Comparison of ENCODE assay signal across 1 cellular context in the genomic region with DNA sequence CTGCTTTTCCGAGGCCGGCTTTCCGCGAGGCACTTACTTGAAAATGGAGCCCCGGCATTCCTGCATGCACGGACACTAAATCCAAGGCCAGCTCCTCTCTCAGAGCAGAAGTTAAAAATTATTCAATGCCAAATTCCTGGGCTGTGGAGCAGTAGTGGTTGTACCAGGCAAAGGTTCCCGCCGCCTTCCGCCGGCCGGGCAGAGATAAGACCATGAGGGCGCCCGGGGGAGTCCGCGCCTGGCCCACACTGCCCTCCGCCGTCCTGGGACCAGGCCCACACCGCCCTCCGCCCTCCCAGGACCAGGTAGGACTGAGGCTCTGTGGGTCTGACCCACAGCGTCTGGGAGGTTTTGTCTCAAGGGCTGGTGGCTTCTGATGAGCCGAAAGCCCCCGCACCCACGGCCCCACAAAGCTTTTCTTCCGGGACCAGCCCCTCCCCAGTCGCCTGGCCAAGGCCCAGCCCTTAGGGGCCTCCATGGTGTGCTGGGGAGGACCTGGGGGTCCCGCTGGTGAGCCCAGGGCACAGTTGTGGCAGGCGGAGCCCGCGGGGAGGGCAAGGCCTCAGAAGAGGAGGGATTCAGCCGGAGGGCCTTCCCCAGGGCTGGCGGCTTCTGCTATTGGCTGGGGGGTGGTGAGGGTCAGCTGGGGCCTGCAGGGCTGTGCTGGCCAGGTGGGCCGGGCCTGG.
TF ChIP-seq lines count a peak whose summit lies in the region.

No MANE protein-coding gene starts in this region.

TF ChIP-seq in HepG2, 621 proteins besides CTCF, POLR2A, EP300 and RAD21 (continued from another document and continues in another):
- TF ChIP-seq, protein P1, sequence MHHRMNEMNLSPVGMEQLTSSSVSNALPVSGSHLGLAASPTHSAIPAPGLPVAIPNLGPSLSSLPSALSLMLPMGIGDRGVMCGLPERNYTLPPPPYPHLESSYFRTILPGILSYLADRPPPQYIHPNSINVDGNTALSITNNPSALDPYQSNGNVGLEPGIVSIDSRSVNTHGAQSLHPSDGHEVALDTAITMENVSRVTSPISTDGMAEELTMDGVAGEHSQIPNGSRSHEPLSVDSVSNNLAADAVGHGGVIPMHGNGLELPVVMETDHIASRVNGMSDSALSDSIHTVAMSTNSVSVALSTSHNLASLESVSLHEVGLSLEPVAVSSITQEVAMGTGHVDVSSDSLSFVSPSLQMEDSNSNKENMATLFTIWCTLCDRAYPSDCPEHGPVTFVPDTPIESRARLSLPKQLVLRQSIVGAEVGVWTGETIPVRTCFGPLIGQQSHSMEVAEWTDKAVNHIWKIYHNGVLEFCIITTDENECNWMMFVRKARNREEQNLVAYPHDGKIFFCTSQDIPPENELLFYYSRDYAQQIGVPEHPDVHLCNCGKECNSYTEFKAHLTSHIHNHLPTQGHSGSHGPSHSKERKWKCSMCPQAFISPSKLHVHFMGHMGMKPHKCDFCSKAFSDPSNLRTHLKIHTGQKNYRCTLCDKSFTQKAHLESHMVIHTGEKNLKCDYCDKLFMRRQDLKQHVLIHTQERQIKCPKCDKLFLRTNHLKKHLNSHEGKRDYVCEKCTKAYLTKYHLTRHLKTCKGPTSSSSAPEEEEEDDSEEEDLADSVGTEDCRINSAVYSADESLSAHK (CRISPR knock-in tag; IDR thresholded peaks at IDR 0.05; ENCODE audit: borderline replicate concordance), result no peak
- TF ChIP-seq ZBTB21 (CRISPR knock-in tag; IDR thresholded peaks at IDR 0.05), result no peak
- TF ChIP-seq ZNF589 (CRISPR knock-in tag; conservative IDR thresholded peaks at IDR 0.05), result peak; percentile 53; the same call in 1 of the 2 replicates
- TF ChIP-seq DPF2 (CRISPR knock-in tag; IDR thresholded peaks at IDR 0.05; ENCODE audit: borderline replicate concordance, low read depth), result no peak
- TF ChIP-seq AGO1 (IDR thresholded peaks at IDR 0.05; ENCODE audit: low read depth, low read length, poor library complexity, severe bottlenecking), result peak; percentile 34
- TF ChIP-seq, protein P2, sequence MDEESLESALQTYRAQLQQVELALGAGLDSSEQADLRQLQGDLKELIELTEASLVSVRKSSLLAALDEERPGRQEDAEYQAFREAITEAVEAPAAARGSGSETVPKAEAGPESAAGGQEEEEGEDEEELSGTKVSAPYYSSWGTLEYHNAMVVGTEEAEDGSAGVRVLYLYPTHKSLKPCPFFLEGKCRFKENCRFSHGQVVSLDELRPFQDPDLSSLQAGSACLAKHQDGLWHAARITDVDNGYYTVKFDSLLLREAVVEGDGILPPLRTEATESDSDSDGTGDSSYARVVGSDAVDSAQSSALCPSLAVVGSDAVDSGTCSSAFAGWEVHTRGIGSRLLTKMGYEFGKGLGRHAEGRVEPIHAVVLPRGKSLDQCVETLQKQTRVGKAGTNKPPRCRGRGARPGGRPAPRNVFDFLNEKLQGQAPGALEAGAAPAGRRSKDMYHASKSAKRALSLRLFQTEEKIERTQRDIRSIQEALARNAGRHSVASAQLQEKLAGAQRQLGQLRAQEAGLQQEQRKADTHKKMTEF (CRISPR knock-in tag; IDR thresholded peaks at IDR 0.05), result peak; percentile 47; the same call in 1 of the 2 replicates
- TF ChIP-seq, protein P3, sequence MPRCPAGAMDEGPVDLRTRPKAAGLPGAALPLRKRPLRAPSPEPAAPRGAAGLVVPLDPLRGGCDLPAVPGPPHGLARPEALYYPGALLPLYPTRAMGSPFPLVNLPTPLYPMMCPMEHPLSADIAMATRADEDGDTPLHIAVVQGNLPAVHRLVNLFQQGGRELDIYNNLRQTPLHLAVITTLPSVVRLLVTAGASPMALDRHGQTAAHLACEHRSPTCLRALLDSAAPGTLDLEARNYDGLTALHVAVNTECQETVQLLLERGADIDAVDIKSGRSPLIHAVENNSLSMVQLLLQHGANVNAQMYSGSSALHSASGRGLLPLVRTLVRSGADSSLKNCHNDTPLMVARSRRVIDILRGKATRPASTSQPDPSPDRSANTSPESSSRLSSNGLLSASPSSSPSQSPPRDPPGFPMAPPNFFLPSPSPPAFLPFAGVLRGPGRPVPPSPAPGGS (CRISPR knock-in tag; IDR thresholded peaks at IDR 0.05), result no peak
- TF ChIP-seq ZNF263 (CRISPR knock-in tag; IDR thresholded peaks at IDR 0.05), result peak; percentile 56; the same call in 1 of the 2 replicates
- no peak for TF ChIP-seq TEAD2 (CRISPR knock-in tag; IDR thresholded peaks at IDR 0.05)
- no peak for TF ChIP-seq FOXK2 (IDR thresholded peaks at IDR 0.05)
- 0 out of 2 replicates have a peak, but pooled peaks have one; percentile 36 for TF ChIP-seq ATF7-NPFF (CRISPR knock-in tag; IDR thresholded peaks at IDR 0.05; ENCODE audit: low read depth)
- TF ChIP-seq, protein P4, sequence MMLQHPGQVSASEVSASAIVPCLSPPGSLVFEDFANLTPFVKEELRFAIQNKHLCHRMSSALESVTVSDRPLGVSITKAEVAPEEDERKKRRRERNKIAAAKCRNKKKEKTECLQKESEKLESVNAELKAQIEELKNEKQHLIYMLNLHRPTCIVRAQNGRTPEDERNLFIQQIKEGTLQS (CRISPR knock-in tag; IDR thresholded peaks at IDR 0.05), result no peak
- TF ChIP-seq ZNF20 (CRISPR knock-in tag; IDR thresholded peaks at IDR 0.05), result no peak
- no peak for TF ChIP-seq ATF7 (IDR thresholded peaks at IDR 0.05)
- TF ChIP-seq ATF7 (CRISPR knock-in tag; IDR thresholded peaks at IDR 0.05), result no peak
- no peak for TF ChIP-seq ZNF451 (CRISPR knock-in tag; IDR thresholded peaks at IDR 0.05)
- TF ChIP-seq ZNF260 (CRISPR knock-in tag; IDR thresholded peaks at IDR 0.05; ENCODE audit: borderline replicate concordance, low read depth), result no peak
- TF ChIP-seq, protein P5, sequence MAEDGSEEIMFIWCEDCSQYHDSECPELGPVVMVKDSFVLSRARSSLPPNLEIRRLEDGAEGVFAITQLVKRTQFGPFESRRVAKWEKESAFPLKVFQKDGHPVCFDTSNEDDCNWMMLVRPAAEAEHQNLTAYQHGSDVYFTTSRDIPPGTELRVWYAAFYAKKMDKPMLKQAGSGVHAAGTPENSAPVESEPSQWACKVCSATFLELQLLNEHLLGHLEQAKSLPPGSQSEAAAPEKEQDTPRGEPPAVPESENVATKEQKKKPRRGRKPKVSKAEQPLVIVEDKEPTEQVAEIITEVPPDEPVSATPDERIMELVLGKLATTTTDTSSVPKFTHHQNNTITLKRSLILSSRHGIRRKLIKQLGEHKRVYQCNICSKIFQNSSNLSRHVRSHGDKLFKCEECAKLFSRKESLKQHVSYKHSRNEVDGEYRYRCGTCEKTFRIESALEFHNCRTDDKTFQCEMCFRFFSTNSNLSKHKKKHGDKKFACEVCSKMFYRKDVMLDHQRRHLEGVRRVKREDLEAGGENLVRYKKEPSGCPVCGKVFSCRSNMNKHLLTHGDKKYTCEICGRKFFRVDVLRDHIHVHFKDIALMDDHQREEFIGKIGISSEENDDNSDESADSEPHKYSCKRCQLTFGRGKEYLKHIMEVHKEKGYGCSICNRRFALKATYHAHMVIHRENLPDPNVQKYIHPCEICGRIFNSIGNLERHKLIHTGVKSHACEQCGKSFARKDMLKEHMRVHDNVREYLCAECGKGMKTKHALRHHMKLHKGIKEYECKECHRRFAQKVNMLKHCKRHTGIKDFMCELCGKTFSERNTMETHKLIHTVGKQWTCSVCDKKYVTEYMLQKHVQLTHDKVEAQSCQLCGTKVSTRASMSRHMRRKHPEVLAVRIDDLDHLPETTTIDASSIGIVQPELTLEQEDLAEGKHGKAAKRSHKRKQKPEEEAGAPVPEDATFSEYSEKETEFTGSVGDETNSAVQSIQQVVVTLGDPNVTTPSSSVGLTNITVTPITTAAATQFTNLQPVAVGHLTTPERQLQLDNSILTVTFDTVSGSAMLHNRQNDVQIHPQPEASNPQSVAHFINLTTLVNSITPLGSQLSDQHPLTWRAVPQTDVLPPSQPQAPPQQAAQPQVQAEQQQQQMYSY (CRISPR knock-in tag; IDR thresholded peaks at IDR 0.05), result no peak
- TF ChIP-seq SRSF4 (IDR thresholded peaks at IDR 0.05; ENCODE audit: low read depth, low read length, poor library complexity, severe bottlenecking), result no peak
- no peak for TF ChIP-seq KAT8 (CRISPR knock-in tag; IDR thresholded peaks at IDR 0.05)
- TF ChIP-seq KLF9 (CRISPR knock-in tag; IDR thresholded peaks at IDR 0.05; ENCODE audit: low read depth), result no peak
- TF ChIP-seq, protein P6, sequence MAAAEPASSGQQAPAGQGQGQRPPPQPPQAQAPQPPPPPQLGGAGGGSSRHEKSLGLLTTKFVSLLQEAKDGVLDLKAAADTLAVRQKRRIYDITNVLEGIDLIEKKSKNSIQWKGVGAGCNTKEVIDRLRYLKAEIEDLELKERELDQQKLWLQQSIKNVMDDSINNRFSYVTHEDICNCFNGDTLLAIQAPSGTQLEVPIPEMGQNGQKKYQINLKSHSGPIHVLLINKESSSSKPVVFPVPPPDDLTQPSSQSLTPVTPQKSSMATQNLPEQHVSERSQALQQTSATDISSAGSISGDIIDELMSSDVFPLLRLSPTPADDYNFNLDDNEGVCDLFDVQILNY (CRISPR knock-in tag; conservative IDR thresholded peaks at IDR 0.05), result peak; percentile 58; the same call in 1 of the 2 replicates
- peak; percentile 86 for TF ChIP-seq ZFX (CRISPR knock-in tag; IDR thresholded peaks at IDR 0.05; ENCODE audit: low read depth)
- no peak for TF ChIP-seq HCFC1 (IDR thresholded peaks at IDR 0.05; ENCODE audit: low read depth, low read length)
- TF ChIP-seq ZNF30 (CRISPR knock-in tag; IDR thresholded peaks at IDR 0.05), result no peak; the same call in 1 of the 2 replicates
- TF ChIP-seq ZNF274 (CRISPR knock-in tag; IDR thresholded peaks at IDR 0.05), result no peak
- no peak for TF ChIP-seq ZNF232 (CRISPR knock-in tag; IDR thresholded peaks at IDR 0.05; ENCODE audit: borderline replicate concordance)
- no peak; the same call in 1 of the 2 replicates for TF ChIP-seq MED13 (CRISPR knock-in tag; IDR thresholded peaks at IDR 0.05)
- no peak for TF ChIP-seq ZNF205 (CRISPR knock-in tag; IDR thresholded peaks at IDR 0.05)
- TF ChIP-seq, protein P7, sequence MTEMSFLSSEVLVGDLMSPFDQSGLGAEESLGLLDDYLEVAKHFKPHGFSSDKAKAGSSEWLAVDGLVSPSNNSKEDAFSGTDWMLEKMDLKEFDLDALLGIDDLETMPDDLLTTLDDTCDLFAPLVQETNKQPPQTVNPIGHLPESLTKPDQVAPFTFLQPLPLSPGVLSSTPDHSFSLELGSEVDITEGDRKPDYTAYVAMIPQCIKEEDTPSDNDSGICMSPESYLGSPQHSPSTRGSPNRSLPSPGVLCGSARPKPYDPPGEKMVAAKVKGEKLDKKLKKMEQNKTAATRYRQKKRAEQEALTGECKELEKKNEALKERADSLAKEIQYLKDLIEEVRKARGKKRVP (CRISPR knock-in tag; IDR thresholded peaks at IDR 0.05), result peak in 1 of 2 experiments; percentile 41; a peak in 1 of 4 replicates
- peak; percentile 80; the same call in 1 of the 2 replicates for TF ChIP-seq ZC3H13 (CRISPR knock-in tag; IDR thresholded peaks at IDR 0.05)
- TF ChIP-seq, protein P8, sequence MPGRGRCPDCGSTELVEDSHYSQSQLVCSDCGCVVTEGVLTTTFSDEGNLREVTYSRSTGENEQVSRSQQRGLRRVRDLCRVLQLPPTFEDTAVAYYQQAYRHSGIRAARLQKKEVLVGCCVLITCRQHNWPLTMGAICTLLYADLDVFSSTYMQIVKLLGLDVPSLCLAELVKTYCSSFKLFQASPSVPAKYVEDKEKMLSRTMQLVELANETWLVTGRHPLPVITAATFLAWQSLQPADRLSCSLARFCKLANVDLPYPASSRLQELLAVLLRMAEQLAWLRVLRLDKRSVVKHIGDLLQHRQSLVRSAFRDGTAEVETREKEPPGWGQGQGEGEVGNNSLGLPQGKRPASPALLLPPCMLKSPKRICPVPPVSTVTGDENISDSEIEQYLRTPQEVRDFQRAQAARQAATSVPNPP (CRISPR knock-in tag; IDR thresholded peaks at IDR 0.05), result no peak
- 0 out of 2 replicates have a peak, but pooled peaks have one; percentile 19 for TF ChIP-seq SIX4 (CRISPR knock-in tag; IDR thresholded peaks at IDR 0.05)
- TF ChIP-seq ZNF225 (CRISPR knock-in tag; IDR thresholded peaks at IDR 0.05), result no peak
- no peak for TF ChIP-seq NFIB (CRISPR knock-in tag; IDR thresholded peaks at IDR 0.05; ENCODE audit: borderline replicate concordance)
- 0 out of 2 replicates have a peak, but pooled peaks have one; percentile 41 for TF ChIP-seq SNAI1 (CRISPR knock-in tag; IDR thresholded peaks at IDR 0.05; ENCODE audit: borderline replicate concordance)
- no peak for TF ChIP-seq IKZF1 (IDR thresholded peaks at IDR 0.05)
- TF ChIP-seq, protein P9, sequence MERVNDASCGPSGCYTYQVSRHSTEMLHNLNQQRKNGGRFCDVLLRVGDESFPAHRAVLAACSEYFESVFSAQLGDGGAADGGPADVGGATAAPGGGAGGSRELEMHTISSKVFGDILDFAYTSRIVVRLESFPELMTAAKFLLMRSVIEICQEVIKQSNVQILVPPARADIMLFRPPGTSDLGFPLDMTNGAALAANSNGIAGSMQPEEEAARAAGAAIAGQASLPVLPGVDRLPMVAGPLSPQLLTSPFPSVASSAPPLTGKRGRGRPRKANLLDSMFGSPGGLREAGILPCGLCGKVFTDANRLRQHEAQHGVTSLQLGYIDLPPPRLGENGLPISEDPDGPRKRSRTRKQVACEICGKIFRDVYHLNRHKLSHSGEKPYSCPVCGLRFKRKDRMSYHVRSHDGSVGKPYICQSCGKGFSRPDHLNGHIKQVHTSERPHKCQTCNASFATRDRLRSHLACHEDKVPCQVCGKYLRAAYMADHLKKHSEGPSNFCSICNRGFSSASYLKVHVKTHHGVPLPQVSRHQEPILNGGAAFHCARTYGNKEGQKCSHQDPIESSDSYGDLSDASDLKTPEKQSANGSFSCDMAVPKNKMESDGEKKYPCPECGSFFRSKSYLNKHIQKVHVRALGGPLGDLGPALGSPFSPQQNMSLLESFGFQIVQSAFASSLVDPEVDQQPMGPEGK (CRISPR knock-in tag; IDR thresholded peaks at IDR 0.05), result peak; percentile 78
- TF ChIP-seq, protein P10, sequence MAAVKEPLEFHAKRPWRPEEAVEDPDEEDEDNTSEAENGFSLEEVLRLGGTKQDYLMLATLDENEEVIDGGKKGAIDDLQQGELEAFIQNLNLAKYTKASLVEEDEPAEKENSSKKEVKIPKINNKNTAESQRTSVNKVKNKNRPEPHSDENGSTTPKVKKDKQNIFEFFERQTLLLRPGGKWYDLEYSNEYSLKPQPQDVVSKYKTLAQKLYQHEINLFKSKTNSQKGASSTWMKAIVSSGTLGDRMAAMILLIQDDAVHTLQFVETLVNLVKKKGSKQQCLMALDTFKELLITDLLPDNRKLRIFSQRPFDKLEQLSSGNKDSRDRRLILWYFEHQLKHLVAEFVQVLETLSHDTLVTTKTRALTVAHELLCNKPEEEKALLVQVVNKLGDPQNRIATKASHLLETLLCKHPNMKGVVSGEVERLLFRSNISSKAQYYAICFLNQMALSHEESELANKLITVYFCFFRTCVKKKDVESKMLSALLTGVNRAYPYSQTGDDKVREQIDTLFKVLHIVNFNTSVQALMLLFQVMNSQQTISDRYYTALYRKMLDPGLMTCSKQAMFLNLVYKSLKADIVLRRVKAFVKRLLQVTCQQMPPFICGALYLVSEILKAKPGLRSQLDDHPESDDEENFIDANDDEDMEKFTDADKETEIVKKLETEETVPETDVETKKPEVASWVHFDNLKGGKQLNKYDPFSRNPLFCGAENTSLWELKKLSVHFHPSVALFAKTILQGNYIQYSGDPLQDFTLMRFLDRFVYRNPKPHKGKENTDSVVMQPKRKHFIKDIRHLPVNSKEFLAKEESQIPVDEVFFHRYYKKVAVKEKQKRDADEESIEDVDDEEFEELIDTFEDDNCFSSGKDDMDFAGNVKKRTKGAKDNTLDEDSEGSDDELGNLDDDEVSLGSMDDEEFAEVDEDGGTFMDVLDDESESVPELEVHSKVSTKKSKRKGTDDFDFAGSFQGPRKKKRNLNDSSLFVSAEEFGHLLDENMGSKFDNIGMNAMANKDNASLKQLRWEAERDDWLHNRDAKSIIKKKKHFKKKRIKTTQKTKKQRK (IDR thresholded peaks at IDR 0.05; ENCODE audit: low read length), result no peak
- TF ChIP-seq, protein P11, sequence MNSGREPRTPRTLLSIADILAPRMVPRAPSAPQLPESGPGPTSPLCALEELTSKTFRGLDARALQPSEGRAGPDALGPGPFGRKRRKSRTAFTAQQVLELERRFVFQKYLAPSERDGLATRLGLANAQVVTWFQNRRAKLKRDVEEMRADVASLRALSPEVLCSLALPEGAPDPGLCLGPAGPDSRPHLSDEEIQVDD (CRISPR knock-in tag; IDR thresholded peaks at IDR 0.05; ENCODE audit: borderline replicate concordance), result no peak
- peak; percentile 22 for TF ChIP-seq YY1 (IDR thresholded peaks at IDR 0.05; ENCODE audit: insufficient read depth, insufficient replicate concordance, low read depth, low read length)
